ENCODE assay signal across 8 cellular contexts in the genomic region with DNA sequence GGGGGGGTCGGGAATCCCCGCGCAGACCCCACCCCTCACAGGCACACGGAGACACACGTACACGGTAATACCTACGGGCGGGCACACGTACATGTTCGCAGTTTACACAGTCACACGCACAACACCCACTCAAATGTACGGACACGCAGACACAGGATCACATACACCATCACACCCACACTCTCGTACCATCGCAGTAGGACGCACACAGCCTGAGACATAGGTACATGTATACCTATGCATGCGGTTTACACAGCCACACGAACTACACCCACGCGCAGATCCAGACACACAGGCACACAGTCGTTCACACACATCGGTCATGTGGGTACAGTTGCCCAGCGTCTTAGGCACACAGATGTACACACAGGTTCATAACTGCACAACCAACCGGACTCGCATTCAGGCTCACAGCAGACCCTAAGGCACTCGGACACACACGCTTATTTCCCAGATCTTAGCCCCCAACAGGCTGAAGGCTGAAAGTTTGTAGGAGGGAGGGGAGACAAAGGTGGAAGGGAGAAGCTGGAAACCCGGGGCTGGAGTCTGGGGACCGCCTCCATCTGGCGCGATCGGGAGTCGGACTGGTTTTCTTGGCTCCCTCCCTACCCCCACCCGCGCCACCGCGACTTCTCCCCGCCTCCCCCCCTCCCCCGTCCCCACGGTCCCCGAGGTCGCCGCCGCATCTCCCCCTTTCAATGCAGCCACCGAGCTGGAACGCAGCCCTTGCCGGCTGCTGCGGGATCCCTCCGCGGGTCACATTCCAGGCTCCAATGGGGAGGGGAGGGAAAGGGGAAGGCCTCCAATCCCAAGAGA. TPM values are rescaled to one million over a fixed set of nuclear protein-coding genes. Genes with fewer than 3 reads are reported as not detected.
A peak's percentile ranks its signal among the peaks of the same experiment; 100 is the strongest.
DNase-seq lines count a peak whose midpoint lies in the region; ATAC-seq and TF ChIP-seq lines count a peak whose summit lies in the region.

No MANE protein-coding gene starts in this region.

- peak overlapping the region; percentile 59 for H3K27ac Mint-ChIP-seq in chondrocyte (ENCODE audit: unreplicated experiment)

- peak overlapping the region; percentile 45 to 60 for H3K27ac ChIP-seq in left lung

- H3K4me3 Mint-ChIP-seq in chondrocyte (ENCODE audit: unreplicated experiment): peak overlapping the region; percentile 84

- H3K4me3 ChIP-seq in left lung: peak overlapping the region; percentile 48 to 55

- no peak for TF ChIP-seq CTCF in chondrocyte (IDR thresholded peaks at IDR 0.05)
- TF ChIP-seq CTCF in left lung (IDR thresholded peaks at IDR 0.05): no peak

- no peaks in the 10 kb centered on the region for H3K27me3 Mint-ChIP-seq in chondrocyte (ENCODE audit: low read depth)

- H3K4me1 Mint-ChIP-seq in chondrocyte (ENCODE audit: low read depth): peaks cover 25% of the 10 kb centered on the region

- peaks cover 9 to 35% of the 10 kb centered on the region in 2 donors for H3K4me1 ChIP-seq in left lung

- peak; percentile 79 for DNase-seq in activated CD8-positive, alpha-beta memory T cell treated with anti-CD3 and anti-CD28 coated beads for 24 hours
- DNase-seq in activated CD8-positive, alpha-beta memory T cell treated with anti-CD3 and anti-CD28 coated beads, Interleukin-2, amount 50 U/mL, for 48 hours: no peak
- DNase-seq in T-helper 2 cell (peak in 4 of 5 experiments; percentile 28 to 55 (median 34)), chondrocyte (ENCODE audit: low spot score) (no peak), left lung (peak; percentile 50 to 79), NOMO-1 (lab: John Stamatoyannopoulos, UW; ENCODE audit: unreplicated experiment in 2 of 2) (no peak)
- peak; percentile 26 for DNase-seq in stimulated activated CD8-positive, alpha-beta memory T cell treated with anti-CD3 and anti-CD28 coated beads, Interleukin-4, amount 100 ng/mL, for 24 hours (ENCODE audit: low read depth)

- H3K27me3 ChIP-seq in left lung: peaks cover 0 to 24% of the 10 kb centered on the region in 2 donors

- ATAC-seq in left lung (peak; percentile 17), HG03378 (IDR thresholded peaks at IDR 0.05; ENCODE audit: unreplicated experiment) (no peak)

- H3K36me3 Mint-ChIP-seq in chondrocyte (ENCODE audit: low read depth): no peaks in the 10 kb centered on the region

- H3K36me3 ChIP-seq in left lung: no peaks in the 10 kb centered on the region

- intact Hi-C loops in left lung (cut with DNase I): no loop called here

- H3K9me3 ChIP-seq in left lung: no peaks in the 10 kb centered on the region

- H3K9me3 Mint-ChIP-seq in chondrocyte (ENCODE audit: low read depth): no peaks in the 10 kb centered on the region

RNA-seq across cellular contexts. Expression of gene SYNC, which starts 51.9 kb away (rescaled TPM):
- 66.8 to 72.5 TPM (median 71.8 TPM) in 3 replicates for total RNA-seq in chondrocyte
- 10 to 100 TPM; 11.9 to 19.9 TPM for total RNA-seq in left lung

Comparison
In these comparisons a context has a peak if more than half of its experiments do, and no peak if none do; other contexts are left out.
1. DNase-seq: peak in activated CD8-positive, alpha-beta memory T cell treated with anti-CD3 and anti-CD28 coated beads for 24 hours (single experiment), T-helper 2 cell (4 of 5), left lung (2 of 2) and stimulated activated CD8-positive, alpha-beta memory T cell treated with anti-CD3 and anti-CD28 coated beads, Interleukin-4, amount 100 ng/mL, for 24 hours (single experiment); none in activated CD8-positive, alpha-beta memory T cell treated with anti-CD3 and anti-CD28 coated beads, Interleukin-2, amount 50 U/mL, for 48 hours (single experiment), chondrocyte (single experiment) and NOMO-1 (0 of 2).